In genomic region chr4:2862528-2862927, GRCh38 we compare ENCODE assay signal across 10 cellular contexts. TPM values are rescaled to one million over a fixed set of nuclear protein-coding genes. Genes with fewer than 3 reads are reported as not detected.
DNase-seq lines count a peak whose midpoint lies in the region; ATAC-seq, FAIRE-seq and TF ChIP-seq lines count a peak whose summit lies in the region.
"Had no signal": no experiment of that assay in that cellular context is flagged by ENCODE, and none has a peak within 500 bp of the region (broad histone marks: within the 10 kb centered on the region; RNA-seq: fewer than 3 reads in every experiment).

No MANE protein-coding gene starts in this region.

- FAIRE-seq in HTR-8/SVneo (lab: Jason Lieb, UNC), result no peak
- FAIRE-seq: G401.6 had no signal

- no peaks in the 10 kb centered on the region for H3K27me3 ChIP-seq in mucosa of rectum (ENCODE audit: control insufficient read depth in 2 of 2, insufficient read depth in 2 of 2, low read length in 2 of 2)

- H3K27me3 Mint-ChIP-seq in chondrocyte (ENCODE audit: low read depth), result no peaks in the 10 kb centered on the region

- peak overlapping the region; percentile 64 for H3K27ac Mint-ChIP-seq in chondrocyte (ENCODE audit: unreplicated experiment)

- CTCF ChIA-PET in GM10248 (lab: Yijun Ruan, JAX), result interaction anchor here (1.0 to 3.4 kb wide), 9 partner anchors 10 to 50 kb away, joined by 3 to 14 read pairs (median 4); no protein-coding TSS in a partner anchor

- TF ChIP-seq CTCF in AG10803 (conservative IDR thresholded peaks at IDR 0.05; ENCODE audit: low read length), result no peak
- TF ChIP-seq CTCF in chondrocyte (IDR thresholded peaks at IDR 0.05), result no peak
- no peak for TF ChIP-seq CTCF in GM10248 (IDR thresholded peaks at IDR 0.05; ENCODE audit: control extremely low read depth, extremely low read depth, low read depth, missing control alignments)

- peaks cover 79% of the 10 kb centered on the region for H3K4me1 Mint-ChIP-seq in chondrocyte (ENCODE audit: low read depth)

- H3K36me3 ChIP-seq in mucosa of rectum (ENCODE audit: control insufficient read depth in 2 of 2, insufficient read depth in 2 of 2, low read length in 2 of 2), result no peaks in the 10 kb centered on the region

- H3K9me3 ChIP-seq in mucosa of rectum (ENCODE audit: control insufficient read depth in 2 of 2, low read length in 2 of 2), result no peaks in the 10 kb centered on the region

- no peak for ATAC-seq in HG02884 (IDR thresholded peaks at IDR 0.05; ENCODE audit: unreplicated experiment)

- no peak overlapping the region for H3K9ac ChIP-seq in mucosa of rectum (ENCODE audit: low read depth in 1 of 2, low read length in 2 of 2)

- DNase-seq in AG10803 (ENCODE audit: low read depth), result peak; percentile 80
- peak; percentile 39 for DNase-seq in HTR-8/SVneo (ENCODE audit: insufficient read length, low spot score)
- DNase-seq in chondrocyte (ENCODE audit: low spot score), result no peak
- no peak for DNase-seq in GOT3 (lab: John Stamatoyannopoulos, UW)
- DNase-seq in stimulated activated CD4-positive, alpha-beta T cell treated with anti-CD3 and anti-CD28 coated beads, Interleukin-1b, Interleukin-23, amount 100 ng/mL, for 48 hours, result no peak
- DNase-seq in GM10248 (ENCODE audit: extremely low spot score), result no peak
- DNase-seq: cortex of kidney had no signal

- peak overlapping the region; percentile 13 to 14 for H3K27ac ChIP-seq in mucosa of rectum (ENCODE audit: low read depth in 2 of 2, low read length in 2 of 2)

- H3K36me3 Mint-ChIP-seq in chondrocyte (ENCODE audit: low read depth), result no peaks in the 10 kb centered on the region

- POLR2A ChIA-PET in GM10248 (lab: Yijun Ruan, JAX), result interaction anchor here (0.7 kb wide), 1 partner anchor 13 kb away, joined by 3 read pairs; no protein-coding TSS in a partner anchor

- no peak overlapping the region for H3K4me3 ChIP-seq in AG10803 (ENCODE audit: low read length)
- H3K4me3 ChIP-seq in mucosa of rectum (ENCODE audit: low read length in 2 of 2), result no peak overlapping the region

- no peak overlapping the region for H3K4me3 Mint-ChIP-seq in chondrocyte (ENCODE audit: unreplicated experiment)

- peaks cover 43 to 66% of the 10 kb centered on the region in 2 donors for H3K4me1 ChIP-seq in mucosa of rectum (ENCODE audit: control insufficient read depth in 2 of 2, insufficient read depth in 2 of 2, low read length in 2 of 2)

- H3K9me3 Mint-ChIP-seq in chondrocyte (ENCODE audit: low read depth), result no peaks in the 10 kb centered on the region

RNA-seq across cellular contexts. Expression of gene ADD1, which starts 18.9 kb away (rescaled TPM):
- 240 to 269 TPM (median 256 TPM) in 3 replicates for total RNA-seq in chondrocyte

Comparison
In these comparisons a context has a peak if more than half of its experiments do, and no peak if none do; other contexts are left out.
1. DNase-seq: peak in AG10803 (single experiment) and HTR-8/SVneo (single experiment); none in chondrocyte (single experiment), GOT3 (single experiment), stimulated activated CD4-positive, alpha-beta T cell treated with anti-CD3 and anti-CD28 coated beads, Interleukin-1b, Interleukin-23, amount 100 ng/mL, for 48 hours (single experiment) and GM10248 (single experiment).